Comparison of ENCODE assay signal across 12 cellular contexts in the genomic region with DNA sequence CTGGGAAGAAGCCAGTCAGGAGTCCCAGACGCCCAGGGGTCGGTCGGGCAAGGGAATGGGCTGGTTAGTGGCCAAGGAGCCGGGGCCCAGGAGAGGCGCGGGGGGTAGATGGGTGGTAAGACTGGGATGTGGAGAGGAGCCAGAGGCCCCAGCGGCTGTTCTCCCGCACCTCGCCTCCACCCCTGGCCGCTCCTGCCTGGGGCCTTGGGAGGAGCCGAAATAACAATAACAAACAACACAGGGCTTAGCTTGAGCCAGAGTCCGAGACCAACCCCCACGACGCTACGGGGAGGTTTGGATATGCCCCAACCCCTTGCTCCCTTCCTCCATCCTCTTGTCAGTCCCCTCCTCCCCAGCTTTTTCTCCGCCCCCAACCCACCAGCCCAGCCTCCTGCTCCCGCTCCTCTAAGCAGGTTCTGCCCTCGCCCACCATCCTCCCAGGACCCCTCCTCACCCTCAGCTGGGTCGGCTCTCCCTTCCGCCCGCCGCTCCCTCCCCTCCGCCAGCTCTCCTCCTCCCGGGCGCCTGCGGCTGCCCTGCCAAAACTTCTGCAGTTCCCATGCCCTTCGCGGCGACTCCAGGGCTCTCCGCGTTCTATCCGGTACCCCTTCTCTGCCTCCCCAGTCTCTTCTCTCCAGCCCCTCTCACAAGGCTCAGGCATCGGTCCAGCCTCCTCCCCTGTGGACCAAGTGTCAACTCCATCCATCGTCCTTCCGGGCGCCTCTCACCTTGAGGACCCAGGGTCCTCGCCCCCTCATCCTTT. TPM values are rescaled to one million over a fixed set of nuclear protein-coding genes. Genes with fewer than 3 reads are reported as not detected.
DNase-seq lines count a peak whose midpoint lies in the region; ATAC-seq and TF ChIP-seq lines count a peak whose summit lies in the region.
"Had no signal": no experiment of that assay in that cellular context is flagged by ENCODE, and none has a peak within 500 bp of the region (broad histone marks: within the 10 kb centered on the region; RNA-seq: fewer than 3 reads in every experiment).

No MANE protein-coding gene starts in this region.

- H3K9me3 ChIP-seq in heart left ventricle (no peaks in the 10 kb centered on the region), lower lobe of right lung (no peaks in the 10 kb centered on the region), upper lobe of right lung (no peaks in the 10 kb centered on the region), Karpas-422 (ENCODE audit: low read length) (no peaks in the 10 kb centered on the region)

- no peaks in the 10 kb centered on the region for H3K9me3 Mint-ChIP-seq in MCF 10A (ENCODE audit: unreplicated experiment)

- H3K27me3 ChIP-seq in heart left ventricle (peaks cover 17 to 85% (median 46%) of the 10 kb centered on the region in 9 donors), lower lobe of right lung (ENCODE audit: low read depth) (peaks cover 46% of the 10 kb centered on the region), upper lobe of right lung (peaks cover 27% of the 10 kb centered on the region), Karpas-422 (ENCODE audit: low read length) (no peaks in the 10 kb centered on the region)

- H3K4me1 Mint-ChIP-seq in MCF 10A (ENCODE audit: insufficient read depth, unreplicated experiment): peaks cover 39% of the 10 kb centered on the region

- BruUV-seq in MCF 10A (replicated peaks; lab: Mats Ljungman, UMichigan): no TSS peak

- no peak overlapping the region for H3K4me2 ChIP-seq in Karpas-422 (ENCODE audit: low read depth, low read length, poor library complexity, severe bottlenecking)

- POLR2A ChIA-PET in MCF 10A (lab: Yijun Ruan, JAX): interaction anchor here (0.6 to 6.9 kb wide), 17 partner anchors 8 to 277 kb away, joined by 3 to 101 read pairs (median 5); partner anchors contain the start of genes POLR1H and PPP1R11

- H3K36me3 ChIP-seq in heart left ventricle: peaks cover 0 to 11% (median 4%) of the 10 kb centered on the region in 9 donors
- H3K36me3 ChIP-seq in lower lobe of right lung: peaks cover 12% of the 10 kb centered on the region
- H3K36me3 ChIP-seq in upper lobe of right lung: no peaks in the 10 kb centered on the region
- no peaks in the 10 kb centered on the region for H3K36me3 ChIP-seq in Karpas-422 (ENCODE audit: insufficient read depth, low read length)

- WGBS in heart left ventricle, 4 donors: 4 to 7% (median 5%) methylated on average over 37 of the region's 37 CpGs

- intact Hi-C loops in heart left ventricle (cut with DNase I) (no loop called here), Right ventricle myocardium superior (cut with DNase I) (no loop called here), MCF 10A (cut with micrococcal nuclease) (no loop called here), lower lobe of right lung (cut with DNase I) (no loop called here), upper lobe of right lung (cut with DNase I) (no loop called here)

- TF ChIP-seq CTCF in heart left ventricle (IDR thresholded peaks at IDR 0.05) (no peak), MCF 10A (IDR thresholded peaks at IDR 0.05; ENCODE audit: unreplicated experiment) (no peak), lower lobe of right lung (IDR thresholded peaks at IDR 0.05) (no peak), upper lobe of right lung (IDR thresholded peaks at IDR 0.05) (no peak)

- peak overlapping the region; percentile 85 for H3K27ac Mint-ChIP-seq in MCF 10A (ENCODE audit: low read depth, unreplicated experiment)

- no peak overlapping the region for H3K9ac ChIP-seq in Karpas-422 (ENCODE audit: low read length)

- peaks cover 21% of the 10 kb centered on the region for H3K36me3 Mint-ChIP-seq in MCF 10A (ENCODE audit: insufficient read depth, unreplicated experiment)

- no peak for TF ChIP-seq POLR2A in heart left ventricle (IDR thresholded peaks at IDR 0.05)

- no peaks in the 10 kb centered on the region for H3K9me2 ChIP-seq in Karpas-422 (replicated peaks; ENCODE audit: insufficient read depth, low read length)

- CTCF ChIA-PET in MCF 10A (lab: Yijun Ruan, JAX): interaction anchor here (0.7 to 1.9 kb wide), 7 partner anchors 9 to 262 kb away, joined by 3 to 12 read pairs (median 6); partner anchors contain the start of gene POLR1H

- no peak overlapping the region for H2AFZ ChIP-seq in Karpas-422 (ENCODE audit: low read length)

- H3K4me3 ChIP-seq in heart left ventricle (peak overlapping the region; percentile 0 to 51 (median 34)), lower lobe of right lung (peak overlapping the region; percentile 60), upper lobe of right lung (peak overlapping the region; percentile 55), Karpas-422 (ENCODE audit: low read length) (no peak overlapping the region)
- H3K4me3 ChIP-seq: K562 had no signal

- H3K27ac ChIP-seq in heart left ventricle: no peak overlapping the region
- H3K27ac ChIP-seq in lower lobe of right lung: no peak overlapping the region
- H3K27ac ChIP-seq in upper lobe of right lung: no peak overlapping the region
- no peak overlapping the region for H3K27ac ChIP-seq in Karpas-422 (ENCODE audit: low read length)

- no peaks in the 10 kb centered on the region for H3K79me2 ChIP-seq in Karpas-422 (ENCODE audit: low read length)

- peak overlapping the region; percentile 84 for H3K4me3 Mint-ChIP-seq in MCF 10A (ENCODE audit: unreplicated experiment)

- DNase-seq in heart left ventricle (no peak), Right ventricle myocardium superior (no peak), MCF 10A (ENCODE audit: unreplicated experiment) (peak; percentile 65), lower lobe of right lung (peak; percentile 45), upper lobe of right lung (no peak), Karpas-422 (no peak)
- DNase-seq: aorta had no signal

- H3K4me1 ChIP-seq in heart left ventricle: peaks cover 0 to 31% (median 23%) of the 10 kb centered on the region in 12 donors
- peaks cover 26% of the 10 kb centered on the region for H3K4me1 ChIP-seq in lower lobe of right lung
- H3K4me1 ChIP-seq in upper lobe of right lung: peaks cover 6% of the 10 kb centered on the region
- H3K4me1 ChIP-seq in Karpas-422 (ENCODE audit: low read length): no peaks in the 10 kb centered on the region

- no peaks in the 10 kb centered on the region for H4K20me1 ChIP-seq in Karpas-422 (ENCODE audit: insufficient read depth, low read depth, low read length)

- H3K27me3 Mint-ChIP-seq in MCF 10A (ENCODE audit: insufficient read depth, unreplicated experiment): no peaks in the 10 kb centered on the region

- ATAC-seq in heart left ventricle (no peak), Right ventricle myocardium superior (ENCODE audit: poor library complexity) (no peak), lower lobe of right lung (peak; percentile 1 to 17), upper lobe of right lung (no peak), HG03135 (IDR thresholded peaks at IDR 0.05; ENCODE audit: unreplicated experiment) (no peak), HG03565 (IDR thresholded peaks at IDR 0.05; ENCODE audit: unreplicated experiment) (no peak)
- ATAC-seq: K562 had no signal

RNA-seq across cellular contexts. Expression of gene RNF39, which starts 1.1 kb away (rescaled TPM):
- total RNA-seq in heart left ventricle: under 1 TPM in 1 of 9 donors, not detected in 8; 0.68 TPM
- polyA plus RNA-seq in heart left ventricle: not detected
- not detected for total RNA-seq in Right ventricle myocardium superior
- total RNA-seq in MCF 10A (2022): 2.3 and 3.6 TPM in 2 replicates
- 2.5 TPM for total RNA-seq in lower lobe of right lung
- total RNA-seq in upper lobe of right lung: 2.4 TPM
- not detected in 2 replicates for total RNA-seq in Karpas-422 (2014; rRNA removed; shearing (Covaris generic); ENCODE audit: low replicate concordance)
- total RNA-seq: aorta, K562, mononuclear cell, SK-MEL-5 had no signal
- polyA plus RNA-seq: K562 had no signal

RNA-seq across cellular contexts. Expression of gene PPP1R11, which starts 7.5 kb away (rescaled TPM):
- 10 to 100 TPM; 41.6 to 64.7 (median 44.9) TPM for total RNA-seq in heart left ventricle
- polyA plus RNA-seq in heart left ventricle: 10 to 100 TPM; 38.7 to 90.3 TPM
- 40.9 TPM for total RNA-seq in Right ventricle myocardium superior
- 60.1 and 82.2 TPM in 2 replicates for total RNA-seq in MCF 10A (2022)
- 65.7 TPM for total RNA-seq in lower lobe of right lung
- total RNA-seq in upper lobe of right lung: 62.6 TPM
- 26.6 and 31.5 TPM in 2 replicates for total RNA-seq in Karpas-422 (2014; rRNA removed; shearing (Covaris generic); ENCODE audit: low replicate concordance)

RNA-seq across cellular contexts. Expression of gene POLR1H, which starts 13.4 kb away (rescaled TPM):
- total RNA-seq in heart left ventricle (10 to 100 TPM; 11.7 to 19.8 (median 14.7) TPM), Right ventricle myocardium superior (12.2 TPM), MCF 10A (2022) (60.9 and 68.3 TPM in 2 replicates), lower lobe of right lung (22.4 TPM), upper lobe of right lung (20.3 TPM)
- 10 to 100 TPM; 20.9 to 46.1 TPM for polyA plus RNA-seq in heart left ventricle
- total RNA-seq in Karpas-422 (2014; rRNA removed; shearing (Covaris generic); ENCODE audit: low replicate concordance): 64.3 and 85.1 TPM in 2 replicates

RNA-seq across cellular contexts. Expression of gene TRIM31, which starts 38.4 kb away (rescaled TPM):
- total RNA-seq in heart left ventricle (not detected), Right ventricle myocardium superior (not detected), MCF 10A (2022) (not detected in 2 replicates), lower lobe of right lung (0.62 TPM), upper lobe of right lung (0.35 TPM)
- polyA plus RNA-seq in heart left ventricle: not detected
- total RNA-seq in Karpas-422 (2014; rRNA removed; shearing (Covaris generic); ENCODE audit: low replicate concordance): not detected in 2 replicates
- total RNA-seq: aorta, K562, SK-MEL-5 had no signal
- polyA plus RNA-seq: K562 had no signal

Comparison
In these comparisons a context has a peak if more than half of its experiments do, and no peak if none do; other contexts are left out.
1. ATAC-seq: peak in lower lobe of right lung (2 of 2); none in heart left ventricle (0 of 4), Right ventricle myocardium superior (single experiment), upper lobe of right lung (single experiment), HG03135 (single experiment) and HG03565 (single experiment).
2. DNase-seq: peak in MCF 10A (single experiment) and lower lobe of right lung (single experiment); none in heart left ventricle (0 of 5), Right ventricle myocardium superior (single experiment), upper lobe of right lung (single experiment) and Karpas-422 (single experiment).